In the genomic region with DNA sequence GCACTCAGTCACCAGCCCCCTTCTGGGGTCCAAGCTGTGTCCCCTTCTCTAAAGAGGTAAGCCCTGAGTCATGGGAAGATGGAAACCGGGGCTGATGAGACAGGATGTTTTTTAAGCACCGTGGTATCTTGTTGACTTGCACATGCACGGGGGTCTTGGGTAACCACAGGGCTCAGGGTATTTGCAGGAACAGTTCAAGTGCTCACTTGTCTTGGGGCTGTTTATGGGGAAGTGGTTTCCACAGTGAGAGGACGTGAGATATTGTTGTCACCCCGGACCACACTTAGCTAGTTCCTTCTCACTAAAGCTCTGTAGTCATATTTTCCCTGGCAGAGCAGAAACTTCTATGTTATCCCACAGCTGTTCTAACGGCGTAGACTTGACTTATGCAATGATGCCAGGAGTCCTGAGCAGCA, we compare ENCODE assay signal across 8 cellular contexts. TPM values are rescaled to one million over a fixed set of nuclear protein-coding genes. Genes with fewer than 3 reads are reported as not detected.
DNase-seq lines count a peak whose midpoint lies in the region; ATAC-seq and TF ChIP-seq lines count a peak whose summit lies in the region.

No MANE protein-coding gene starts in this region.

- no peaks in the 10 kb centered on the region for H3K27me3 ChIP-seq in lower lobe of right lung (ENCODE audit: low read depth)

- intact Hi-C loops in lower lobe of right lung (cut with DNase I), result no loop called here

- H3K4me1 ChIP-seq in lower lobe of right lung, result peaks cover 7% of the 10 kb centered on the region

- H3K36me3 ChIP-seq in lower lobe of right lung, result no peaks in the 10 kb centered on the region

- H3K9me3 ChIP-seq in lower lobe of right lung, result no peaks in the 10 kb centered on the region

- DNase-seq in lower lobe of right lung (peak; percentile 73), SHP77 (lab: John Stamatoyannopoulos, UW) (no peak), NCI-H1105 (lab: John Stamatoyannopoulos, UW) (no peak), glomerular visceral epithelial cell (ENCODE audit: extremely low spot score) (no peak), DMS79 treated with DMSO at 0.1 percent for 48 hours (lab: John Stamatoyannopoulos, UW) (no peak)

- ATAC-seq in GM18498 (IDR thresholded peaks at IDR 0.05; ENCODE audit: unreplicated experiment) (peak; percentile 72), HG02623 (IDR thresholded peaks at IDR 0.05; ENCODE audit: unreplicated experiment) (peak; percentile 49), lower lobe of right lung (peak; percentile 86 to 91)

- peak; percentile 25; the same call in 1 of the 2 replicates for TF ChIP-seq POLR2A in Raji (IDR thresholded peaks at IDR 0.05; ENCODE audit: insufficient read depth, low read depth, low read length)

- H3K4me3 ChIP-seq in lower lobe of right lung, result no peak overlapping the region

- peak overlapping the region; percentile 24 for H3K27ac ChIP-seq in lower lobe of right lung

- TF ChIP-seq CTCF in lower lobe of right lung (IDR thresholded peaks at IDR 0.05), result no peak

RNA-seq across cellular contexts. Expression of a gene that starts 7.7 kb away (rescaled TPM):
- 1.6 TPM for total RNA-seq in lower lobe of right lung

RNA-seq across cellular contexts. Expression of a gene that starts 12.5 kb away (rescaled TPM):
- 11.1 TPM for total RNA-seq in lower lobe of right lung

RNA-seq across cellular contexts. Expression of a gene that starts 22.0 kb away (rescaled TPM):
- 2.6 TPM for total RNA-seq in lower lobe of right lung
